1 cellular context compared by ENCODE assay signal in the genomic region with DNA sequence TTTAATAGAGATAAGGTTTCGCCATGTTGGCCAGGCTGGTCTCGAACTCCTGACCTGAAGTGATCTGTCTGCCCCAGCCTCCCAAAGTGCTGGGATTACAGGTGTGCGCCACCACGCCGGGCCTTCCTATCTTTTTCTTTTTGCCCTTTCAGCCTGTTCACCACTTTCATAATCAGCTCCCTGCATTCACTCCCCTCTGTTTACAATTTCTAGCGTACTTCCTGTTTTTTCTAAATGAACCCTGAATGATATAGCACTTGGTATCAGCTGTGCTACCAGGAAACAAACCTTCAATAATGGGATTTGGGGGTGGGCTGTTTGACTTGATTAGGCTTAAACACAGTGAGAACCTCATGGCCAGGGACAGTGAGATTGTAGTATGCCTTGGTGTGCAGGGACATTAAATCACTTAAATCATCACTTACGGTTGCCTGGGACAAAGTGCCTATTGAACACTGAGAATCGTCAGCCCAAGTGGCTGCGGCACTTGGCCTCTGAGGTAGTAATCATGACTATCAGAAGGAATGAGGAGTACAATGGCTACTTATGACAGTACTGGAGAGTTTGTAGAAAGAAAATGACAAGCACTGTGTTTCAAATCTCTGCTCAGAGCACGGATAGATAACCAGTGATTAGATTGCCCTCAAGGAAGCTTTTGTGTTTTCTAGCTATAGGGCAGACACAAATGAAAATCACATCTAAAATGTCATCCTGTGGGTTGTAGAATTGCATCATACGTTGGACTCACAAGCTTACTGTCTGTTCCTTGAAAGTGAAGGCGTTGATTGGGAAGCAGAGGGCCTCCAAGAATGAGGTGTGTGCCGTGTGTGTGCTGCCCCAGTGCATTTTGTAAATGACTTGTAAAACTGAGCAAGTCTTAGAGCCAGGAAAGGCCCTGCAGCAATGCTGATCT.
TF ChIP-seq lines count a peak whose summit lies in the region.

No MANE protein-coding gene starts in this region.

TF ChIP-seq in HepG2, 621 proteins besides CTCF, POLR2A, EP300 and RAD21 (continued from another document):
- TF ChIP-seq, protein P1, sequence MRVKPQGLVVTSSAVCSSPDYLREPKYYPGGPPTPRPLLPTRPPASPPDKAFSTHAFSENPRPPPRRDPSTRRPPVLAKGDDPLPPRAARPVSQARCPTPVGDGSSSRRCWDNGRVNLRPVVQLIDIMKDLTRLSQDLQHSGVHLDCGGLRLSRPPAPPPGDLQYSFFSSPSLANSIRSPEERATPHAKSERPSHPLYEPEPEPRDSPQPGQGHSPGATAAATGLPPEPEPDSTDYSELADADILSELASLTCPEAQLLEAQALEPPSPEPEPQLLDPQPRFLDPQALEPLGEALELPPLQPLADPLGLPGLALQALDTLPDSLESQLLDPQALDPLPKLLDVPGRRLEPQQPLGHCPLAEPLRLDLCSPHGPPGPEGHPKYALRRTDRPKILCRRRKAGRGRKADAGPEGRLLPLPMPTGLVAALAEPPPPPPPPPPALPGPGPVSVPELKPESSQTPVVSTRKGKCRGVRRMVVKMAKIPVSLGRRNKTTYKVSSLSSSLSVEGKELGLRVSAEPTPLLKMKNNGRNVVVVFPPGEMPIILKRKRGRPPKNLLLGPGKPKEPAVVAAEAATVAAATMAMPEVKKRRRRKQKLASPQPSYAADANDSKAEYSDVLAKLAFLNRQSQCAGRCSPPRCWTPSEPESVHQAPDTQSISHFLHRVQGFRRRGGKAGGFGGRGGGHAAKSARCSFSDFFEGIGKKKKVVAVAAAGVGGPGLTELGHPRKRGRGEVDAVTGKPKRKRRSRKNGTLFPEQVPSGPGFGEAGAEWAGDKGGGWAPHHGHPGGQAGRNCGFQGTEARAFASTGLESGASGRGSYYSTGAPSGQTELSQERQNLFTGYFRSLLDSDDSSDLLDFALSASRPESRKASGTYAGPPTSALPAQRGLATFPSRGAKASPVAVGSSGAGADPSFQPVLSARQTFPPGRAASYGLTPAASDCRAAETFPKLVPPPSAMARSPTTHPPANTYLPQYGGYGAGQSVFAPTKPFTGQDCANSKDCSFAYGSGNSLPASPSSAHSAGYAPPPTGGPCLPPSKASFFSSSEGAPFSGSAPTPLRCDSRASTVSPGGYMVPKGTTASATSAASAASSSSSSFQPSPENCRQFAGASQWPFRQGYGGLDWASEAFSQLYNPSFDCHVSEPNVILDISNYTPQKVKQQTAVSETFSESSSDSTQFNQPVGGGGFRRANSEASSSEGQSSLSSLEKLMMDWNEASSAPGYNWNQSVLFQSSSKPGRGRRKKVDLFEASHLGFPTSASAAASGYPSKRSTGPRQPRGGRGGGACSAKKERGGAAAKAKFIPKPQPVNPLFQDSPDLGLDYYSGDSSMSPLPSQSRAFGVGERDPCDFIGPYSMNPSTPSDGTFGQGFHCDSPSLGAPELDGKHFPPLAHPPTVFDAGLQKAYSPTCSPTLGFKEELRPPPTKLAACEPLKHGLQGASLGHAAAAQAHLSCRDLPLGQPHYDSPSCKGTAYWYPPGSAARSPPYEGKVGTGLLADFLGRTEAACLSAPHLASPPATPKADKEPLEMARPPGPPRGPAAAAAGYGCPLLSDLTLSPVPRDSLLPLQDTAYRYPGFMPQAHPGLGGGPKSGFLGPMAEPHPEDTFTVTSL (CRISPR knock-in tag; IDR thresholded peaks at IDR 0.05; ENCODE audit: borderline replicate concordance), result no peak
- no peak for TF ChIP-seq SOX6 (IDR thresholded peaks at IDR 0.05)
- no peak for TF ChIP-seq SOX6 (CRISPR knock-in tag; IDR thresholded peaks at IDR 0.05)
- TF ChIP-seq, protein P2, sequence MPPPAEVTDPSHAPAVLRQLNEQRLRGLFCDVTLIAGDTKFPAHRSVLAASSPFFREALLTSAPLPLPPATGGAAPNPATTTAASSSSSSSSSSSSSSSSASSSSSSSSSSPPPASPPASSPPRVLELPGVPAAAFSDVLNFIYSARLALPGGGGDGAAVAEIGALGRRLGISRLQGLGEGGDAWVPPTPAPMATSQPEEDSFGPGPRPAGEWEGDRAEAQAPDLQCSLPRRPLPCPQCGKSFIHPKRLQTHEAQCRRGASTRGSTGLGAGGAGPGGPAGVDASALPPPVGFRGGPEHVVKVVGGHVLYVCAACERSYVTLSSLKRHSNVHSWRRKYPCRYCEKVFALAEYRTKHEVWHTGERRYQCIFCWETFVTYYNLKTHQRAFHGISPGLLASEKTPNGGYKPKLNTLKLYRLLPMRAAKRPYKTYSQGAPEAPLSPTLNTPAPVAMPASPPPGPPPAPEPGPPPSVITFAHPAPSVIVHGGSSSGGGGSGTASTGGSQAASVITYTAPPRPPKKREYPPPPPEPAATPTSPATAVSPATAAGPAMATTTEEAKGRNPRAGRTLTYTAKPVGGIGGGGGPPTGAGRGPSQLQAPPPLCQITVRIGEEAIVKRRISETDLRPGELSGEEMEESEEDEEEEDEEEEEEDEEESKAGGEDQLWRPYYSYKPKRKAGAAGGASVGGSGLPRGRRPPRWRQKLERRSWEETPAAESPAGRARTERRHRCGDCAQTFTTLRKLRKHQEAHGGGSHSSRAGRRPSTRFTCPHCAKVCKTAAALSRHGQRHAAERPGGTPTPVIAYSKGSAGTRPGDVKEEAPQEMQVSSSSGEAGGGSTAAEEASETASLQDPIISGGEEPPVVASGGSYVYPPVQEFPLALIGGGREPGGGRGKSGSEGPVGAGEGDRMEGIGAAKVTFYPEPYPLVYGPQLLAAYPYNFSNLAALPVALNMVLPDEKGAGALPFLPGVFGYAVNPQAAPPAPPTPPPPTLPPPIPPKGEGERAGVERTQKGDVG (CRISPR knock-in tag; IDR thresholded peaks at IDR 0.05; ENCODE audit: borderline replicate concordance), result no peak
- TF ChIP-seq ZNF839 (CRISPR knock-in tag; IDR thresholded peaks at IDR 0.05; ENCODE audit: borderline replicate concordance), result no peak
- TF ChIP-seq ZNF143 (CRISPR knock-in tag; IDR thresholded peaks at IDR 0.05), result no peak
- TF ChIP-seq CAMTA2 (CRISPR knock-in tag; IDR thresholded peaks at IDR 0.05; ENCODE audit: borderline replicate concordance), result no peak
- TF ChIP-seq, protein P3, sequence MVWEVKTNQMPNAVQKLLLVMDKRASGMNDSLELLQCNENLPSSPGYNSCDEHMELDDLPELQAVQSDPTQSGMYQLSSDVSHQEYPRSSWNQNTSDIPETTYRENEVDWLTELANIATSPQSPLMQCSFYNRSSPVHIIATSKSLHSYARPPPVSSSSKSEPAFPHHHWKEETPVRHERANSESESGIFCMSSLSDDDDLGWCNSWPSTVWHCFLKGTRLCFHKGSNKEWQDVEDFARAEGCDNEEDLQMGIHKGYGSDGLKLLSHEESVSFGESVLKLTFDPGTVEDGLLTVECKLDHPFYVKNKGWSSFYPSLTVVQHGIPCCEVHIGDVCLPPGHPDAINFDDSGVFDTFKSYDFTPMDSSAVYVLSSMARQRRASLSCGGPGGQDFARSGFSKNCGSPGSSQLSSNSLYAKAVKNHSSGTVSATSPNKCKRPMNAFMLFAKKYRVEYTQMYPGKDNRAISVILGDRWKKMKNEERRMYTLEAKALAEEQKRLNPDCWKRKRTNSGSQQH (CRISPR knock-in tag; IDR thresholded peaks at IDR 0.05; ENCODE audit: low read depth), result no peak
- no peak for TF ChIP-seq ZNF10 (CRISPR knock-in tag; IDR thresholded peaks at IDR 0.05; ENCODE audit: borderline replicate concordance, low read depth)
